ENCODE assay signal across 10 cellular contexts in genomic region chr6:33988121-33989015, GRCh38.
DNase-seq lines count a peak whose midpoint lies in the region; ATAC-seq and TF ChIP-seq lines count a peak whose summit lies in the region.
"Had no signal": no experiment of that assay in that cellular context is flagged by ENCODE, and none has a peak within 500 bp of the region (broad histone marks: within the 10 kb centered on the region; RNA-seq: fewer than 3 reads in every experiment).

No MANE protein-coding gene starts in this region.

- H4K8ac ChIP-seq in mesendoderm (ENCODE audit: low read depth, low read length), result no peak overlapping the region

- H2AK5ac ChIP-seq in mesendoderm (ENCODE audit: low read length), result no peak overlapping the region

- H3K18ac ChIP-seq in mesendoderm (ENCODE audit: low read length), result no peak overlapping the region

- no peak overlapping the region for H3K56ac ChIP-seq in mesendoderm (ENCODE audit: low read length)

- DNase-seq in cardiac septum (ENCODE audit: low spot score) (peak; percentile 65), left ventricle myocardium inferior (no peak), NCI-H526 (lab: John Stamatoyannopoulos, UW) (peak; percentile 87 to 93), left kidney (ENCODE audit: low read depth, low spot score) (peak; percentile 61), NCI-H446 (lab: John Stamatoyannopoulos, UW) (no peak), mesendoderm (no peak), hypothalamus (lab: John Stamatoyannopoulos, UW) (no peak), aorta (no peak)
- DNase-seq: activated CD8-positive, alpha-beta memory T cell treated with anti-CD3 and anti-CD28 coated beads, Interleukin-2, amount 50 U/mL, for 4 hours; T1000 had no signal

- no peaks in the 10 kb centered on the region for H3K36me3 ChIP-seq in left ventricle myocardium inferior
- no peaks in the 10 kb centered on the region for H3K36me3 ChIP-seq in mesendoderm (ENCODE audit: control insufficient read depth, insufficient read depth, low read length)
- no peaks in the 10 kb centered on the region for H3K36me3 ChIP-seq in aorta (ENCODE audit: control insufficient read depth in 1 of 2, insufficient read depth in 2 of 2, low read length in 1 of 2)

- no peak overlapping the region for H4K5ac ChIP-seq in mesendoderm (ENCODE audit: low read length)

- no peak for ATAC-seq in aorta (ENCODE audit: low FRiP score)

- no peak overlapping the region for H3K23ac ChIP-seq in mesendoderm (ENCODE audit: low read length)

- intact Hi-C loops in cardiac septum (cut with DNase I) (no loop called here), left ventricle myocardium inferior (cut with micrococcal nuclease) (no loop called here), aorta (cut with DNase I) (no loop called here)

- no peaks in the 10 kb centered on the region for H3K9me3 ChIP-seq in left ventricle myocardium inferior (replicated peaks)
- H3K9me3 ChIP-seq in aorta (ENCODE audit: control insufficient read depth, low read length), result no peaks in the 10 kb centered on the region

- no peak overlapping the region for H3K4ac ChIP-seq in mesendoderm (ENCODE audit: low read depth, low read length)

- H2BK120ac ChIP-seq in mesendoderm (ENCODE audit: low read depth, low read length), result no peak overlapping the region

- no peak overlapping the region for H2BK5ac ChIP-seq in mesendoderm (ENCODE audit: low read length)

- no CpG with 5 or more reads among the region's 16 CpGs for WGBS in mesendoderm (ENCODE audit: extremely low coverage, insufficient coverage, low lambda C conversion rate)
- 36 to 43% methylated on average over 16 of the region's 16 CpGs for WGBS in aorta, 2 donors

- no peak overlapping the region for H2BK15ac ChIP-seq in mesendoderm (replicated peaks; ENCODE audit: low read depth)

- no peaks in the 10 kb centered on the region for H3K79me1 ChIP-seq in mesendoderm (ENCODE audit: low read length)

- no peak for TF ChIP-seq CTCF in left ventricle myocardium inferior (IDR thresholded peaks at IDR 0.05; ENCODE audit: borderline replicate concordance)

- H3K79me2 ChIP-seq in mesendoderm (ENCODE audit: control insufficient read depth, insufficient read depth, low read length), result no peaks in the 10 kb centered on the region

- H3K27ac ChIP-seq in left ventricle myocardium inferior (replicated peaks), result no peak overlapping the region
- no peak overlapping the region for H3K27ac ChIP-seq in mesendoderm (ENCODE audit: low read depth, low read length)
- no peak overlapping the region for H3K27ac ChIP-seq in aorta (ENCODE audit: low read depth in 1 of 2, low read length in 2 of 2)

- H3K27me3 ChIP-seq in left ventricle myocardium inferior (ENCODE audit: low read depth) (peaks cover 99% of the 10 kb centered on the region), mesendoderm (ENCODE audit: insufficient read depth, low read length, poor library complexity) (no peaks in the 10 kb centered on the region), aorta (ENCODE audit: control insufficient read depth in 1 of 2, insufficient read depth in 2 of 2, low read length in 1 of 2) (no peaks in the 10 kb centered on the region)

- H3K9ac ChIP-seq in mesendoderm (ENCODE audit: low read length), result no peak overlapping the region

- no peak overlapping the region for H3K4me2 ChIP-seq in mesendoderm (ENCODE audit: low read length)

- no peaks in the 10 kb centered on the region for H3K4me1 ChIP-seq in left ventricle myocardium inferior
- peaks cover 3% of the 10 kb centered on the region for H3K4me1 ChIP-seq in mesendoderm (ENCODE audit: control insufficient read depth, low read depth, low read length)
- H3K4me1 ChIP-seq in aorta (ENCODE audit: control insufficient read depth in 1 of 2, insufficient read depth in 2 of 2, low read length in 2 of 2), result no peaks in the 10 kb centered on the region

- H3K4me3 ChIP-seq in left ventricle myocardium inferior, result no peak overlapping the region
- no peak overlapping the region for H3K4me3 ChIP-seq in mesendoderm (ENCODE audit: low read length)
- H3K4me3 ChIP-seq in aorta (ENCODE audit: low read length in 2 of 2), result no peak overlapping the region

Comparison
In these comparisons a context has a peak if more than half of its experiments do, and no peak if none do; other contexts are left out.
1. DNase-seq: peak in cardiac septum (single experiment), NCI-H526 (2 of 2) and left kidney (single experiment); none in left ventricle myocardium inferior (single experiment), NCI-H446 (0 of 2), mesendoderm (single experiment), hypothalamus (0 of 51) and aorta (0 of 2).